Comparison of ENCODE assay signal across 1 cellular context in the genomic region with DNA sequence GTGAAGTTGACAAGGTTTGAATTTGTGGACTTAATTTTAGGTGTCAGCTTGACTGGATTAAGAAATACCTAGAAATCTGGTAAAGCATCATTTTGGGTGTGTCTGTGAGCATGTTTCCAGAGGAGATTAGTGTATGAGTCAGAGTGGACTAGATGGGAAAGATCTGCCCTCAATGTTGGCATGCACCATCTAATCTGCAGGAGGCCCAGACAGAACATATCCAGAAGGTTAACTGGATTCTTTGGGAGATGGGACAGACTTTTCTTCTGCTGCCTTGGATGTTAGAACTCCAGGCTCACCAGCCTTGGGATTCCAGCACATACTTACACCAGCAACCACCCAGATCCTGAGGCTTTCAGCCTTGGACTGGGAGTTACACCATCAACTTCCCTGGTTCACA.
TF ChIP-seq lines count a peak whose summit lies in the region.

No MANE protein-coding gene starts in this region.

TF ChIP-seq in HepG2, 621 proteins besides CTCF, POLR2A, EP300 and RAD21:
- TF ChIP-seq, protein P1, sequence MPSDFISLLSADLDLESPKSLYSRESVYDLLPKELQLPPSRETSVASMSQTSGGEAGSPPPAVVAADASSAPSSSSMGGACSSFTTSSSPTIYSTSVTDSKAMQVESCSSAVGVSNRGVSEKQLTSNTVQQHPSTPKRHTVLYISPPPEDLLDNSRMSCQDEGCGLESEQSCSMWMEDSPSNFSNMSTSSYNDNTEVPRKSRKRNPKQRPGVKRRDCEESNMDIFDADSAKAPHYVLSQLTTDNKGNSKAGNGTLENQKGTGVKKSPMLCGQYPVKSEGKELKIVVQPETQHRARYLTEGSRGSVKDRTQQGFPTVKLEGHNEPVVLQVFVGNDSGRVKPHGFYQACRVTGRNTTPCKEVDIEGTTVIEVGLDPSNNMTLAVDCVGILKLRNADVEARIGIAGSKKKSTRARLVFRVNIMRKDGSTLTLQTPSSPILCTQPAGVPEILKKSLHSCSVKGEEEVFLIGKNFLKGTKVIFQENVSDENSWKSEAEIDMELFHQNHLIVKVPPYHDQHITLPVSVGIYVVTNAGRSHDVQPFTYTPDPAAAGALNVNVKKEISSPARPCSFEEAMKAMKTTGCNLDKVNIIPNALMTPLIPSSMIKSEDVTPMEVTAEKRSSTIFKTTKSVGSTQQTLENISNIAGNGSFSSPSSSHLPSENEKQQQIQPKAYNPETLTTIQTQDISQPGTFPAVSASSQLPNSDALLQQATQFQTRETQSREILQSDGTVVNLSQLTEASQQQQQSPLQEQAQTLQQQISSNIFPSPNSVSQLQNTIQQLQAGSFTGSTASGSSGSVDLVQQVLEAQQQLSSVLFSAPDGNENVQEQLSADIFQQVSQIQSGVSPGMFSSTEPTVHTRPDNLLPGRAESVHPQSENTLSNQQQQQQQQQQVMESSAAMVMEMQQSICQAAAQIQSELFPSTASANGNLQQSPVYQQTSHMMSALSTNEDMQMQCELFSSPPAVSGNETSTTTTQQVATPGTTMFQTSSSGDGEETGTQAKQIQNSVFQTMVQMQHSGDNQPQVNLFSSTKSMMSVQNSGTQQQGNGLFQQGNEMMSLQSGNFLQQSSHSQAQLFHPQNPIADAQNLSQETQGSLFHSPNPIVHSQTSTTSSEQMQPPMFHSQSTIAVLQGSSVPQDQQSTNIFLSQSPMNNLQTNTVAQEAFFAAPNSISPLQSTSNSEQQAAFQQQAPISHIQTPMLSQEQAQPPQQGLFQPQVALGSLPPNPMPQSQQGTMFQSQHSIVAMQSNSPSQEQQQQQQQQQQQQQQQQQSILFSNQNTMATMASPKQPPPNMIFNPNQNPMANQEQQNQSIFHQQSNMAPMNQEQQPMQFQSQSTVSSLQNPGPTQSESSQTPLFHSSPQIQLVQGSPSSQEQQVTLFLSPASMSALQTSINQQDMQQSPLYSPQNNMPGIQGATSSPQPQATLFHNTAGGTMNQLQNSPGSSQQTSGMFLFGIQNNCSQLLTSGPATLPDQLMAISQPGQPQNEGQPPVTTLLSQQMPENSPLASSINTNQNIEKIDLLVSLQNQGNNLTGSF (CRISPR knock-in tag; IDR thresholded peaks at IDR 0.05) = no peak
- TF ChIP-seq HNRNPL (IDR thresholded peaks at IDR 0.05; ENCODE audit: low read depth, low read length) (no peak), ZNF350 (CRISPR knock-in tag; IDR thresholded peaks at IDR 0.05; ENCODE audit: borderline replicate concordance, low read depth) (no peak), ZNF570 (CRISPR knock-in tag; IDR thresholded peaks at IDR 0.05; ENCODE audit: borderline replicate concordance) (no peak)
- TF ChIP-seq, protein P2, sequence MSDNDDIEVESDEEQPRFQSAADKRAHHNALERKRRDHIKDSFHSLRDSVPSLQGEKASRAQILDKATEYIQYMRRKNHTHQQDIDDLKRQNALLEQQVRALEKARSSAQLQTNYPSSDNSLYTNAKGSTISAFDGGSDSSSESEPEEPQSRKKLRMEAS (IDR thresholded peaks at IDR 0.05) = no peak
- TF ChIP-seq, protein P3, sequence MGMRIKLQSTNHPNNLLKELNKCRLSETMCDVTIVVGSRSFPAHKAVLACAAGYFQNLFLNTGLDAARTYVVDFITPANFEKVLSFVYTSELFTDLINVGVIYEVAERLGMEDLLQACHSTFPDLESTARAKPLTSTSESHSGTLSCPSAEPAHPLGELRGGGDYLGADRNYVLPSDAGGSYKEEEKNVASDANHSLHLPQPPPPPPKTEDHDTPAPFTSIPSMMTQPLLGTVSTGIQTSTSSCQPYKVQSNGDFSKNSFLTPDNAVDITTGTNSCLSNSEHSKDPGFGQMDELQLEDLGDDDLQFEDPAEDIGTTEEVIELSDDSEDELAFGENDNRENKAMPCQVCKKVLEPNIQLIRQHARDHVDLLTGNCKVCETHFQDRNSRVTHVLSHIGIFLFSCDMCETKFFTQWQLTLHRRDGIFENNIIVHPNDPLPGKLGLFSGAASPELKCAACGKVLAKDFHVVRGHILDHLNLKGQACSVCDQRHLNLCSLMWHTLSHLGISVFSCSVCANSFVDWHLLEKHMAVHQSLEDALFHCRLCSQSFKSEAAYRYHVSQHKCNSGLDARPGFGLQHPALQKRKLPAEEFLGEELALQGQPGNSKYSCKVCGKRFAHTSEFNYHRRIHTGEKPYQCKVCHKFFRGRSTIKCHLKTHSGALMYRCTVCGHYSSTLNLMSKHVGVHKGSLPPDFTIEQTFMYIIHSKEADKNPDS (CRISPR knock-in tag; IDR thresholded peaks at IDR 0.05) = no peak
- TF ChIP-seq, protein P4, sequence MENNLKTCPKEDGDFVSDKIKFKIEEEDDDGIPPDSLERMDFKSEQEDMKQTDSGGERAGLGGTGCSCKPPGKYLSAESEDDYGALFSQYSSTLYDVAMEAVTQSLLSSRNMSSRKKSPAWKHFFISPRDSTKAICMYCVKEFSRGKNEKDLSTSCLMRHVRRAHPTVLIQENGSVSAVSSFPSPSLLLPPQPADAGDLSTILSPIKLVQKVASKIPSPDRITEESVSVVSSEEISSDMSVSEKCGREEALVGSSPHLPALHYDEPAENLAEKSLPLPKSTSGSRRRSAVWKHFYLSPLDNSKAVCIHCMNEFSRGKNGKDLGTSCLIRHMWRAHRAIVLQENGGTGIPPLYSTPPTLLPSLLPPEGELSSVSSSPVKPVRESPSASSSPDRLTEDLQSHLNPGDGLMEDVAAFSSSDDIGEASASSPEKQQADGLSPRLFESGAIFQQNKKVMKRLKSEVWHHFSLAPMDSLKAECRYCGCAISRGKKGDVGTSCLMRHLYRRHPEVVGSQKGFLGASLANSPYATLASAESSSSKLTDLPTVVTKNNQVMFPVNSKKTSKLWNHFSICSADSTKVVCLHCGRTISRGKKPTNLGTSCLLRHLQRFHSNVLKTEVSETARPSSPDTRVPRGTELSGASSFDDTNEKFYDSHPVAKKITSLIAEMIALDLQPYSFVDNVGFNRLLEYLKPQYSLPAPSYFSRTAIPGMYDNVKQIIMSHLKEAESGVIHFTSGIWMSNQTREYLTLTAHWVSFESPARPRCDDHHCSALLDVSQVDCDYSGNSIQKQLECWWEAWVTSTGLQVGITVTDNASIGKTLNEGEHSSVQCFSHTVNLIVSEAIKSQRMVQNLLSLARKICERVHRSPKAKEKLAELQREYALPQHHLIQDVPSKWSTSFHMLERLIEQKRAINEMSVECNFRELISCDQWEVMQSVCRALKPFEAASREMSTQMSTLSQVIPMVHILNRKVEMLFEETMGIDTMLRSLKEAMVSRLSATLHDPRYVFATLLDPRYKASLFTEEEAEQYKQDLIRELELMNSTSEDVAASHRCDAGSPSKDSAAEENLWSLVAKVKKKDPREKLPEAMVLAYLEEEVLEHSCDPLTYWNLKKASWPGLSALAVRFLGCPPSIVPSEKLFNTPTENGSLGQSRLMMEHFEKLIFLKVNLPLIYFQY (CRISPR knock-in tag; IDR thresholded peaks at IDR 0.05; ENCODE audit: borderline replicate concordance) = no peak
- TF ChIP-seq, protein P5, sequence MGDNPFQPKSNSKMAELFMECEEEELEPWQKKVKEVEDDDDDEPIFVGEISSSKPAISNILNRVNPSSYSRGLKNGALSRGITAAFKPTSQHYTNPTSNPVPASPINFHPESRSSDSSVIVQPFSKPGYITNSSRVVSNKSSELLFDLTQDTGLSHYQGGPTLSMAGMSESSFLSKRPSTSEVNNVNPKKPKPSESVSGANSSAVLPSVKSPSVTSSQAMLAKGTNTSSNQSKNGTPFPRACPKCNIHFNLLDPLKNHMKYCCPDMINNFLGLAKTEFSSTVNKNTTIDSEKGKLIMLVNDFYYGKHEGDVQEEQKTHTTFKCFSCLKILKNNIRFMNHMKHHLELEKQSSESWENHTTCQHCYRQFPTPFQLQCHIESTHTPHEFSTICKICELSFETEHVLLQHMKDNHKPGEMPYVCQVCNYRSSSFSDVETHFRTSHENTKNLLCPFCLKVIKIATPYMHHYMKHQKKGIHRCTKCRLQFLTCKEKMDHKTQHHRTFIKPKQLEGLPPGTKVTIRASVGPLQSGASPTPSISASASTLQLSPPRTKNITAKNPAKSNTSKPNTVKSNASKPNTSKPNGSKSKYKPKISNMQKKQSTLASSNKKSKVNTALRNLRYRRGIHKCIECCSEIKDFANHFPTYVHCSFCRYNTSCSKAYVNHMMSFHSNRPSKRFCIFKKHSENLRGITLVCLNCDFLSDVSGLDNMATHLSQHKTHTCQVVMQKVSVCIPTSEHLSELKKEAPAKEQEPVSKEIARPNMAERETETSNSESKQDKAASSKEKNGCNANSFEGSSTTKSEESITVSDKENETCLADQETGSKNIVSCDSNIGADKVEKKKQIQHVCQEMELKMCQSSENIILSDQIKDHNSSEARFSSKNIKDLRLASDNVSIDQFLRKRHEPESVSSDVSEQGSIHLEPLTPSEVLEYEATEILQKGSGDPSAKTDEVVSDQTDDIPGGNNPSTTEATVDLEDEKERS (CRISPR knock-in tag; IDR thresholded peaks at IDR 0.05) = no peak
